In the genomic region with DNA sequence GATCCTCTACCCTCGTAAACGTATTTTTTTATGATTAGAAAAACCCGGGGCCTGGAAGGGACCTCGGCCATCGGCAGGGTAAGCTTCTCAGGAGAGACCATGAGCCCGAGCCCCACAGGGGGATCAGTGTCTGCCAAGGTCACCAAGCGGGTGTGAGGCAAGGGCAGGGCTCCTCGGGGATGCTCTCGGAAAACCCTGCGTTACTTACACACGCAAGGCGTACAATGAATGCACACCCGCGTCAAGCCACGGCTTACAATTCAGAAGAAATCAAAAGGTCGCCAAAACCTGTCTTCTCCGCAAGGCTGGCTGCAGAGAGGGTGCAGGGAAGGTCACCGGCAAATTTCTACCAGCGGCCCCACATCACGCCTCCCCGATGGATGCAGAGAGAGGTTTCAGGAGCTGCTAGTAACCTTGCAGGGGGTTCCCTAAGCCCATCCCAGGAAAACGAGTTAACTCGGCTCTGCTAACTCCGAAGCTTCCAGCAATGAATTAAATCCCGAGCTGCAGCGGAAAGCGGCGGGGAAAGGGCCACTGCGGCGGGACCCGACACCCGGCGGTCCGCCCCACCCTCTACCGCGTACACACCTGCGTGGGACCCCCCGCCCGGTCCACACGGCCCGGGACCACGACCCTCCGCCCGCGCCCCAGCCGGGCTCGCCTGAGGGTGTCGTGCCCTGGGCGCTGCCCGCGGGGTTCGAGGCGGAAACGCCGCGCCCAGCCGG, we compare ENCODE assay signal across 8 cellular contexts. TPM values are rescaled to one million over a fixed set of nuclear protein-coding genes. Genes with fewer than 3 reads are reported as not detected.
DNase-seq lines count a peak whose midpoint lies in the region; ATAC-seq, FAIRE-seq and TF ChIP-seq lines count a peak whose summit lies in the region.

No MANE protein-coding gene starts in this region.

- DNase-seq in T-helper 1 cell, result peak in 3 of 5 donors; percentile 11 to 41 (median 17)
- DNase-seq in GM12878 (ENCODE audit: low read depth, low spot score), result no peak
- peak; percentile 34 for DNase-seq in stimulated activated CD4-positive, alpha-beta T cell treated with anti-CD3 and anti-CD28 coated beads, Interleukin-4, amount 100 ng/mL, for 1 hour
- DNase-seq in D721Med (ENCODE audit: insufficient read length, low spot score), result no peak

- peaks cover 52 to 78% (median 60%) of the 10 kb centered on the region in 10 experiments for H3K4me1 ChIP-seq in BLaER1 treated with 17β-estradiol and CSF1 and Interleukin-3, amounts not matched to agents 10 nM and 100 nM
- peaks cover 13% of the 10 kb centered on the region; the same call in 1 of the 2 replicates for H3K4me1 ChIP-seq in GM12878 (ENCODE audit: control insufficient read depth, insufficient read depth, low read length)

- CTCF ChIA-PET in GM12878 (lab: Yijun Ruan, JAX), result interaction anchor here (0.6 to 16.3 kb wide), 28 partner anchors 10 to 251 kb away, joined by 3 to 251 read pairs (median 4); partner anchors contain the start of genes POLR1A and PTCD3

- in situ Hi-C loops in GM12878 (cut with MboI), result loop anchor here (5.0 kb wide), 1 partner anchor 61 kb away; no protein-coding TSS in a partner anchor

- TF ChIP-seq RAD21 in GM12878 (IDR thresholded peaks at IDR 0.05; ENCODE audit: insufficient read depth, low read depth, low read length), result no peak

- RAD21 ChIA-PET in GM12878 (lab: Charles Lee; ENCODE audit: unreplicated experiment), result interaction anchor here (1.0 to 10.0 kb wide), 23 partner anchors 10 to 197 kb away, joined by 3 to 259 read pairs (median 8); no protein-coding TSS in a partner anchor

- intact Hi-C loops in GM12878 (cut with micrococcal nuclease; ENCODE audit: unreplicated experiment), result loop anchor here (1.0 to 5.0 kb wide), 4 partner anchors 35 to 193 kb away; no protein-coding TSS in a partner anchor

- peaks cover 0 to 45% (median 14%) of the 10 kb centered on the region in 11 experiments; a peak in 11 of 22 replicates for H4K20me1 ChIP-seq in BLaER1 treated with 17β-estradiol and CSF1 and Interleukin-3, amounts not matched to agents 10 nM and 100 nM
- H4K20me1 ChIP-seq in GM12878 (ENCODE audit: control insufficient read depth, insufficient read depth), result no peaks in the 10 kb centered on the region

- peak overlapping the region; percentile 80 to 95 (median 85) for H3K4me3 ChIP-seq in BLaER1 treated with 17β-estradiol and CSF1 and Interleukin-3, amounts not matched to agents 10 nM and 100 nM
- H3K4me3 ChIP-seq in GM12878, result peak overlapping the region; percentile 65

- H3K36me3 ChIP-seq in BLaER1 treated with 17β-estradiol and CSF1 and Interleukin-3, amounts not matched to agents 10 nM and 100 nM, result peaks cover 0 to 7% (median 0%) of the 10 kb centered on the region in 11 experiments; a peak in 3 of 22 replicates
- H3K36me3 ChIP-seq in GM12878 (ENCODE audit: control insufficient read depth in 2 of 2, insufficient read depth in 2 of 2, low read length in 1 of 2), result no peaks in the 10 kb centered on the region

- no peak for FAIRE-seq in GM12878 (lab: Jason Lieb, UNC)
- FAIRE-seq in D721Med (lab: Jason Lieb, UNC), result no peak

- peak overlapping the region; percentile 89 to 100 (median 99) for H3K4me2 ChIP-seq in BLaER1 treated with 17β-estradiol and CSF1 and Interleukin-3, amounts not matched to agents 10 nM and 100 nM
- H3K4me2 ChIP-seq in GM12878 (ENCODE audit: control insufficient read depth, insufficient read depth), result peak overlapping the region; percentile 96

- TF ChIP-seq POLR2A in GM12878 (IDR thresholded peaks at IDR 0.05; ENCODE audit: low read depth, low read length), result no peak

- TF ChIP-seq EP300 in GM12878 (IDR thresholded peaks at IDR 0.05; ENCODE audit: borderline replicate concordance in 1 of 2, control insufficient read depth in 1 of 2, low read depth in 2 of 2, low read length in 2 of 2), result no peak

- no TSS peak for BruUV-seq in GM12878 (replicated peaks; lab: Mats Ljungman, UMichigan)

- WGBS in GM12878 (ENCODE audit: insufficient coverage, insufficient replicate concordance, low lambda C conversion rate, missing lambda C conversion rate), result 3% methylated on average over 53 of the region's 57 CpGs

- H3K9ac ChIP-seq in BLaER1 treated with 17β-estradiol and CSF1 and Interleukin-3, amounts not matched to agents 10 nM and 100 nM, result peak overlapping the region; percentile 71 to 90 (median 81)
- peak overlapping the region; percentile 63 for H3K9ac ChIP-seq in GM12878 (ENCODE audit: control insufficient read depth, insufficient read depth, low read length)

- H3K79me2 ChIP-seq in GM12878 (ENCODE audit: control insufficient read depth, insufficient read depth, low read length), result no peaks in the 10 kb centered on the region; the same call in 1 of the 2 replicates

- peaks cover 0 to 7% (median 0%) of the 10 kb centered on the region in 11 experiments; a peak in 3 of 22 replicates for H3K27me3 ChIP-seq in BLaER1 treated with 17β-estradiol and CSF1 and Interleukin-3, amounts not matched to agents 10 nM and 100 nM
- H3K27me3 ChIP-seq in GM12878 (replicated peaks in 1 of 2; ENCODE audit: control insufficient read depth in 2 of 2, insufficient read depth in 2 of 2, low read length in 1 of 2) (no peaks in the 10 kb centered on the region; a peak in 1 of 4 replicates), layer of hippocampus (ENCODE audit: control insufficient read depth, insufficient read depth, low read length) (no peaks in the 10 kb centered on the region)

- SMC1A ChIA-PET in GM12878 (lab: Charles Lee; ENCODE audit: uncharacterized antibody, unreplicated experiment), result interaction anchor here (0.5 to 11.8 kb wide), 22 partner anchors 10 to 189 kb away, joined by 3 to 248 read pairs (median 10); no protein-coding TSS in a partner anchor

- peak overlapping the region; percentile 48 to 86 (median 70); a peak in 21 of 22 replicates for H3K27ac ChIP-seq in BLaER1 treated with 17β-estradiol and CSF1 and Interleukin-3, amounts not matched to agents 10 nM and 100 nM
- H3K27ac ChIP-seq in GM12878 (ENCODE audit: control insufficient read depth, insufficient read depth) (no peak overlapping the region), layer of hippocampus (ENCODE audit: low read depth, low read length) (peak overlapping the region; percentile 94)

- TF ChIP-seq CTCF in GM12878 (IDR thresholded peaks at IDR 0.05 in 2 of 3, conservative IDR thresholded peaks at IDR 0.05 in 1 of 3; ENCODE audit: control insufficient read depth in 2 of 3, extremely low read depth in 1 of 3, insufficient read depth in 1 of 3, low read depth in 3 of 3, low read length in 3 of 3), result no peak
- TF ChIP-seq CTCF in D721Med (IDR thresholded peaks at IDR 0.05; ENCODE audit: insufficient read depth, missing control alignments), result no peak

- peak overlapping the region; percentile 71 for H2AFZ ChIP-seq in GM12878 (ENCODE audit: control insufficient read depth, low read depth, low read length)

- peaks cover 0 to 8% (median 6%) of the 10 kb centered on the region in 11 experiments; a peak in 11 of 22 replicates for H3K9me3 ChIP-seq in BLaER1 treated with 17β-estradiol and CSF1 and Interleukin-3, amounts not matched to agents 10 nM and 100 nM (replicated peaks in 1 of 11)
- H3K9me3 ChIP-seq in GM12878 (replicated peaks; ENCODE audit: control insufficient read depth, insufficient read depth, low read length), result peaks cover 2% of the 10 kb centered on the region; the same call in 2 of the 3 replicates

- POLR2A ChIA-PET in GM12878 (lab: Charles Lee), result interaction anchor here (0.6 to 6.5 kb wide), 14 partner anchors 9 to 192 kb away, joined by 3 to 70 read pairs (median 7); no protein-coding TSS in a partner anchor

- ATAC-seq in GM21786 (IDR thresholded peaks at IDR 0.05; ENCODE audit: unreplicated experiment) (peak; percentile 10), GM12878 (peak; percentile 29), HG02885 (IDR thresholded peaks at IDR 0.05; ENCODE audit: poor library complexity, unreplicated experiment) (no peak)

TF ChIP-seq in GM12878, 131 proteins besides CTCF, POLR2A, EP300 and RAD21 (continues in another document):
- TF ChIP-seq NFXL1 (IDR thresholded peaks at IDR 0.05; ENCODE audit: borderline replicate concordance) (0 out of 2 replicates have a peak, but pooled peaks have one; percentile 38), NR2F1 (conservative IDR thresholded peaks at IDR 0.05) (0 out of 2 replicates have a peak, but pooled peaks have one; percentile 9), CBX5 (IDR thresholded peaks at IDR 0.05; ENCODE audit: low read depth) (no peak)

RNA-seq across cellular contexts. Expression of gene ST3GAL5, which starts 0.6 kb away (rescaled TPM):
- total RNA-seq in GM12878 (2013; cell fraction: nucleolus; rRNA removed), result 208 and 222 TPM in 2 replicates
- total RNA-seq in GM12878 (2014; rRNA removed) (11.0 and 12.0 TPM in 2 replicates), GM12878 (2014; rRNA removed; fragmentation: Illumina TruSeq; extraction: Trizol) (10.7 and 12.0 TPM in 2 replicates), GM12878 (2021) (9.7 and 11.4 TPM in 2 replicates)
- 3.8 TPM for polyA plus RNA-seq in GM12878 (2011; ENCODE audit: low read depth)
- polyA plus RNA-seq in GM12878 (2011; rRNA removed) (60.9 and 76.3 TPM in 2 replicates), GM12878 (2014; fragmentation: Illumina TruSeq; extraction: Trizol) (11.3 and 13.5 TPM in 2 replicates), GM12878 (2014; fragmentation: Nextera tagmentation; extraction: Ambion mirVana) (1 to 10 TPM; 5.6 to 7.5 TPM), GM12878 (2014; rRNA removed) (8.4 and 9.6 TPM in 2 replicates), GM12878 (2016; fragmentation: Nextera tagmentation; extraction: Ambion mirVana) (1 to 10 TPM; 5.2 to 6.3 TPM)
- 31.9 and 36.9 TPM in 2 replicates for polyA plus RNA-seq in GM12878 (2011; cell fraction: cytosol; rRNA removed)
- polyA plus RNA-seq in GM12878 (2011; cell fraction: nucleus; rRNA removed), result 55.5 and 60.3 TPM in 2 replicates
- 4.4 and 5.5 TPM in 2 replicates for polyA plus RNA-seq in GM12878 (2012)
- 62.2 and 83.2 TPM in 2 replicates for polyA minus RNA-seq in GM12878 (2011; rRNA and poly(A)+ RNA removed)
- polyA minus RNA-seq in GM12878 (2011; cell fraction: cytosol; rRNA and poly(A)+ RNA removed), result 13.5 and 18.3 TPM in 2 replicates
- polyA minus RNA-seq in GM12878 (2011; cell fraction: nucleus; rRNA and poly(A)+ RNA removed), result 42.6 and 63.8 TPM in 2 replicates

Comparison
In these comparisons a context has a peak if more than half of its experiments do, and no peak if none do; other contexts are left out.
1. DNase-seq: peak in T-helper 1 cell (3 of 5) and stimulated activated CD4-positive, alpha-beta T cell treated with anti-CD3 and anti-CD28 coated beads, Interleukin-4, amount 100 ng/mL, for 1 hour (single experiment); none in GM12878 (single experiment) and D721Med (single experiment).